Comparison of ENCODE assay signal across 10 cellular contexts in the genomic region with DNA sequence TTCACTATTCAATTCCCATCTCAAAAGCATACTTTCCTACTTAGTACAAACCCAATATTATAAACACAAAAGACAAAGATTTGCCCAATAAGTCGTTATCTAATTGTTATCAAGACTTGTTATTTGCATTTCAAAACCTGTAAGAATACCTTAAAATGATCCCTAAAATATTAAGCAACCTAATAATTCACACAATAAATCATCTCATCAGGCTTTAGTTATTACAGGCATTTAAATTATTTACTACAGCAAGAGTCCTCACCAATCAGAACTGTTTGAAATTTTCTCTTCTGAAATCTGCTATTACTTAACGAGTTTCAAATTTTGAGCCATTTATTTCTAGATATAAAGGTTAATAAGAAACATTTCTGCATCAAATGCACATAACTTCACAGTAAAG. TPM values are rescaled to one million over a fixed set of nuclear protein-coding genes. Genes with fewer than 3 reads are reported as not detected.
DNase-seq lines count a peak whose midpoint lies in the region; TF ChIP-seq lines count a peak whose summit lies in the region.
"Had no signal": no experiment of that assay in that cellular context is flagged by ENCODE, and none has a peak within 500 bp of the region (broad histone marks: within the 10 kb centered on the region; RNA-seq: fewer than 3 reads in every experiment).

No MANE protein-coding gene starts in this region.

- no peaks in the 10 kb centered on the region for H3K27me3 ChIP-seq in BLaER1

- peaks cover 13% of the 10 kb centered on the region for H3K36me3 Mint-ChIP-seq in nephron progenitor cell (ENCODE audit: low read depth)

- H3K4me1 Mint-ChIP-seq in nephron progenitor cell, result peaks cover 55% of the 10 kb centered on the region

- DNase-seq in Jurkat, Clone E6-1 (ENCODE audit: low read depth, low spot score), result no peak
- DNase-seq in cerebellar cortex (ENCODE audit: low spot score), result peak; percentile 38
- no peak for DNase-seq in nephron progenitor cell
- no peak for DNase-seq in HUDEP-2 (lab: John Stamatoyannopoulos, UW; ENCODE audit: unreplicated experiment in 76 of 76)
- DNase-seq in NCI-H510A (lab: John Stamatoyannopoulos, UW), result no peak
- no peak for DNase-seq in KBM-7
- no peak for DNase-seq in middle frontal gyrus (ENCODE audit: extremely low spot score, low spot score)
- DNase-seq: NCI-H1105 treated with DMSO at 0.1 percent for 48 hours; stimulated activated CD4-positive, alpha-beta T cell treated with anti-CD3 and anti-CD28 coated beads, Interleukin-2, amount 100 ng/mL, for 48 hours had no signal

- H3K27ac ChIP-seq in BLaER1, result peak overlapping the region; percentile 94; the same call in 1 of the 2 replicates

- no peaks in the 10 kb centered on the region for H3K9me3 ChIP-seq in BLaER1

- peaks cover 25% of the 10 kb centered on the region for H4K20me1 ChIP-seq in BLaER1

- H3K9ac ChIP-seq in BLaER1, result peak overlapping the region; percentile 95

- in situ Hi-C loops in KBM-7 (cut with MboI; ENCODE audit: low pct_unique_long_range_greater_than_20kb, low sequenced_read_pairs), result no loop called here

- H3K36me3 ChIP-seq in BLaER1, result peaks cover 25% of the 10 kb centered on the region

- peaks cover 3% of the 10 kb centered on the region for H3K27me3 Mint-ChIP-seq in nephron progenitor cell (ENCODE audit: low read depth, poor library complexity)

- peaks cover 50% of the 10 kb centered on the region for H3K4me1 ChIP-seq in BLaER1

- H3K4me3 Mint-ChIP-seq in nephron progenitor cell, result peak overlapping the region; percentile 97

- H3K9me3 Mint-ChIP-seq in nephron progenitor cell, result no peaks in the 10 kb centered on the region

- TF ChIP-seq CTCF in nephron progenitor cell (IDR thresholded peaks at IDR 0.05), result no peak

- H3K4me2 ChIP-seq in BLaER1, result peak overlapping the region; percentile 87

- peak overlapping the region; percentile 99 for H3K27ac Mint-ChIP-seq in nephron progenitor cell

- peak overlapping the region; percentile 92 for H3K4me3 ChIP-seq in BLaER1
- H3K4me3 ChIP-seq in Jurkat, Clone E6-1 (ENCODE audit: low read length), result peak overlapping the region; percentile 83

RNA-seq across cellular contexts. Expression of gene CCDC88A, which starts 1.6 kb away (rescaled TPM):
- 54.2 TPM for polyA plus RNA-seq in Jurkat, Clone E6-1 (2012; ENCODE audit: insufficient read depth, insufficient read length)
